In the genomic region with DNA sequence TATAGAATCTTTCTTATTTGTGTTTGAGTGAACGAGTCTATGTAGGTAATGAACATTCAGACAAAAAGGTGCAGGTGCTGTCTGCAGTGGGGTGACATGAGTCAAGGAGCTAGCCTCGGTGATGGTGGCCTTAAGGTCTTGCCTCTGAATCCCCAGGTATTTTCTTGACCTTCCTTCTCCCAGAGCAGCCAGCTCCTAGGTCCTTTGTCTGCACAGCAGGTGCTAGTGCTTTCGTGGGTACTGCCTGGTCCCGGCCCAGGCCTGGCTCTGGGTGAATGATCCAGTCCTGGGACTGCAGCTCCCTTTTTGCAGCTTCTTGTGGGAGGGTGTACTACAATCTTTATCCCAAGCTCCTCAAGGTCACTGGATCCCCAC, we compare ENCODE assay signal across 14 cellular contexts. TPM values are rescaled to one million over a fixed set of nuclear protein-coding genes. Genes with fewer than 3 reads are reported as not detected.
A peak's percentile ranks its signal among the peaks of the same experiment; 100 is the strongest.
DNase-seq lines count a peak whose midpoint lies in the region; ATAC-seq and TF ChIP-seq lines count a peak whose summit lies in the region.
"Had no signal": no experiment of that assay in that cellular context is flagged by ENCODE, and none has a peak within 500 bp of the region (broad histone marks: within the 10 kb centered on the region; RNA-seq: fewer than 3 reads in every experiment).

No MANE protein-coding gene starts in this region.

- no peaks in the 10 kb centered on the region for H3K36me3 ChIP-seq in CD4-positive, CD25-positive, alpha-beta regulatory T cell (ENCODE audit: control insufficient read depth, insufficient read depth, low read length)
- H3K36me3 ChIP-seq in RWPE2 (ENCODE audit: low read depth) (no peaks in the 10 kb centered on the region), left ventricle myocardium inferior (peaks cover 6% of the 10 kb centered on the region), ovary (no peaks in the 10 kb centered on the region)

- no peaks in the 10 kb centered on the region for H3K9me3 ChIP-seq in CD4-positive, CD25-positive, alpha-beta regulatory T cell (ENCODE audit: control insufficient read depth in 2 of 2, low read length in 2 of 2)
- H3K9me3 ChIP-seq in RWPE2 (ENCODE audit: severe bottlenecking) (no peaks in the 10 kb centered on the region), left ventricle myocardium inferior (replicated peaks) (no peaks in the 10 kb centered on the region), ovary (no peaks in the 10 kb centered on the region)

- TF ChIP-seq EP300 in ovary (IDR thresholded peaks at IDR 0.05): no peak

- no peak for ATAC-seq in CD4-positive, CD25-positive, alpha-beta regulatory T cell (ENCODE audit: low read depth in 2 of 2)
- ATAC-seq in RWPE2 (ENCODE audit: low read depth): no peak
- ATAC-seq in HG02571 (IDR thresholded peaks at IDR 0.05; ENCODE audit: unreplicated experiment): no peak

- no peak for TF ChIP-seq POLR2A in ovary (IDR thresholded peaks at IDR 0.05)

- 63 to 85% (median 84%) methylated on average over 4 of the region's 4 CpGs for WGBS in ovary, 3 donors

- TF ChIP-seq CTCF in RWPE2 (IDR thresholded peaks at IDR 0.05; ENCODE audit: poor library complexity, severe bottlenecking) (no peak), left ventricle myocardium inferior (IDR thresholded peaks at IDR 0.05; ENCODE audit: borderline replicate concordance) (no peak), osteocyte (IDR thresholded peaks at IDR 0.05) (no peak), ovary (IDR thresholded peaks at IDR 0.05) (no peak)

- peaks cover 33% of the 10 kb centered on the region for H3K27me3 Mint-ChIP-seq in CD4-positive, CD25-positive, alpha-beta regulatory T cell
- no peaks in the 10 kb centered on the region for H3K27me3 Mint-ChIP-seq in osteocyte (ENCODE audit: unreplicated experiment)

- H3K4me1 ChIP-seq in CD4-positive, CD25-positive, alpha-beta regulatory T cell (ENCODE audit: control insufficient read depth, insufficient read depth, low read length, poor library complexity, severe bottlenecking): peaks cover 27% of the 10 kb centered on the region
- no peaks in the 10 kb centered on the region for H3K4me1 ChIP-seq in RWPE2 (ENCODE audit: insufficient read depth, poor library complexity, severe bottlenecking)
- peaks cover 78% of the 10 kb centered on the region for H3K4me1 ChIP-seq in left ventricle myocardium inferior
- peaks cover 13% of the 10 kb centered on the region for H3K4me1 ChIP-seq in ovary (ENCODE audit: insufficient read depth)

- H3K27me3 ChIP-seq in CD4-positive, CD25-positive, alpha-beta regulatory T cell (ENCODE audit: control insufficient read depth, insufficient read depth, low read length): no peaks in the 10 kb centered on the region
- H3K27me3 ChIP-seq in RWPE2 (ENCODE audit: insufficient read depth, poor library complexity, severe bottlenecking): peaks cover under 1% of the 10 kb centered on the region
- no peaks in the 10 kb centered on the region for H3K27me3 ChIP-seq in left ventricle myocardium inferior (ENCODE audit: low read depth)
- no peaks in the 10 kb centered on the region for H3K27me3 ChIP-seq in ovary

- H3K27ac ChIP-seq in CD4-positive, CD25-positive, alpha-beta regulatory T cell (ENCODE audit: insufficient read depth, low read length, poor library complexity, severe bottlenecking): peak overlapping the region; percentile 71
- H3K27ac ChIP-seq in RWPE2 (ENCODE audit: poor library complexity, severe bottlenecking) (no peak overlapping the region), left ventricle myocardium inferior (replicated peaks) (peak overlapping the region; percentile 81), ovary (no peak overlapping the region)

- no peaks in the 10 kb centered on the region for H3K9me3 Mint-ChIP-seq in CD4-positive, CD25-positive, alpha-beta regulatory T cell
- H3K9me3 Mint-ChIP-seq in osteocyte (ENCODE audit: unreplicated experiment): no peaks in the 10 kb centered on the region
- H3K9me3 Mint-ChIP-seq: stimulated activated naive CD8-positive, alpha-beta T cell treated with anti-CD3 and anti-CD28 coated beads, Interleukin-15, amount 100 ng/mL, for 72 hours had no signal

- DNase-seq in CD4-positive, CD25-positive, alpha-beta regulatory T cell: no peak
- DNase-seq in RWPE2 (ENCODE audit: low spot score) (peak; percentile 42), left ventricle myocardium inferior (no peak), osteocyte (ENCODE audit: extremely low spot score, unreplicated experiment) (peak; percentile 71), ovary (no peak), DMS153 (lab: John Stamatoyannopoulos, UW) (no peak)
- no peak for DNase-seq in central memory CD4-positive, alpha-beta T cell
- DNase-seq: glutamatergic neuron, NCI-H1417 treated with DMSO at 0.1 percent for 48 hours, NCI-H524 treated with DMSO at 0.1 percent for 48 hours had no signal

- no peak overlapping the region for H3K4me3 Mint-ChIP-seq in CD4-positive, CD25-positive, alpha-beta regulatory T cell
- H3K4me3 Mint-ChIP-seq in osteocyte (ENCODE audit: unreplicated experiment): no peak overlapping the region

- intact Hi-C loops in left ventricle myocardium inferior (cut with micrococcal nuclease) (no loop called here), ovary (cut with DNase I) (no loop called here)

- peaks cover 0 to 28% (median 15%) of the 10 kb centered on the region in 4 donors for H3K4me1 Mint-ChIP-seq in CD4-positive, CD25-positive, alpha-beta regulatory T cell
- H3K4me1 Mint-ChIP-seq in osteocyte (ENCODE audit: unreplicated experiment): peaks cover 21% of the 10 kb centered on the region

- H3K4me3 ChIP-seq in CD4-positive, CD25-positive, alpha-beta regulatory T cell (ENCODE audit: low read depth, low read length): no peak overlapping the region
- no peak overlapping the region for H3K4me3 ChIP-seq in RWPE2 (ENCODE audit: severe bottlenecking)
- H3K4me3 ChIP-seq in left ventricle myocardium inferior: no peak overlapping the region
- no peak overlapping the region for H3K4me3 ChIP-seq in ovary

- H3K27ac Mint-ChIP-seq in CD4-positive, CD25-positive, alpha-beta regulatory T cell: peak overlapping the region in 1 of 3 donors; percentile 85
- no peak overlapping the region for H3K27ac Mint-ChIP-seq in osteocyte (ENCODE audit: unreplicated experiment)

- no peaks in the 10 kb centered on the region for H3K36me3 Mint-ChIP-seq in CD4-positive, CD25-positive, alpha-beta regulatory T cell
- H3K36me3 Mint-ChIP-seq in osteocyte (ENCODE audit: unreplicated experiment): peaks cover 3% of the 10 kb centered on the region

RNA-seq across cellular contexts. Expression of gene VASH1, which starts 6.4 kb away (rescaled TPM):
- total RNA-seq in CD4-positive, CD25-positive, alpha-beta regulatory T cell: 8.2 TPM
- polyA plus RNA-seq in CD4-positive, CD25-positive, alpha-beta regulatory T cell: 1 to 10 TPM in 2 of 4 donors, under 1 TPM in 2; 0.16 to 1.4 (median 0.87) TPM
- 12.4 TPM for total RNA-seq in left ventricle myocardium inferior
- total RNA-seq in osteocyte: 18.9 and 19.5 TPM in 2 replicates
- total RNA-seq in ovary: 10 to 100 TPM in 5 of 7 donors, 1 to 10 TPM in 2; 5.1 to 23.8 (median 16.7) TPM
- 10 to 100 TPM; 10.9 to 21.6 TPM for polyA plus RNA-seq in ovary

RNA-seq across cellular contexts. Expression of gene ANGEL1, which starts 45.0 kb away (rescaled TPM):
- 13.0 TPM for total RNA-seq in CD4-positive, CD25-positive, alpha-beta regulatory T cell
- polyA plus RNA-seq in CD4-positive, CD25-positive, alpha-beta regulatory T cell: 10 to 100 TPM; 17.2 to 23.4 (median 20.4) TPM
- total RNA-seq in left ventricle myocardium inferior: 9.3 TPM
- total RNA-seq in osteocyte: 18.7 and 19.7 TPM in 2 replicates
- 10 to 100 TPM; 13.9 to 24.4 (median 19.4) TPM for total RNA-seq in ovary
- polyA plus RNA-seq in ovary: 10 to 100 TPM; 13.8 to 26.0 TPM

RNA-seq across cellular contexts. Expression of gene LRRC74A, which starts 58.5 kb away (rescaled TPM):
- not detected for total RNA-seq in CD4-positive, CD25-positive, alpha-beta regulatory T cell
- polyA plus RNA-seq in CD4-positive, CD25-positive, alpha-beta regulatory T cell: not detected
- total RNA-seq in left ventricle myocardium inferior: not detected
- total RNA-seq in osteocyte: not detected in 2 replicates
- total RNA-seq in ovary: under 1 TPM in 1 of 7 donors, not detected in 6; 0.12 TPM
- under 1 TPM in 1 of 2 donors, not detected in 1; 0.10 TPM for polyA plus RNA-seq in ovary
- total RNA-seq: left colon had no signal
- polyA plus RNA-seq: BJ had no signal

Comparison
In these comparisons a context has a peak if more than half of its experiments do, and no peak if none do; other contexts are left out.
1. DNase-seq: peak in RWPE2 (single experiment) and osteocyte (single experiment); none in CD4-positive, CD25-positive, alpha-beta regulatory T cell (0 of 3), left ventricle myocardium inferior (single experiment), ovary (0 of 5), central memory CD4-positive, alpha-beta T cell (single experiment) and DMS153 (single experiment).
2. H3K27ac ChIP-seq: peak in CD4-positive, CD25-positive, alpha-beta regulatory T cell (single experiment) and left ventricle myocardium inferior (single experiment); none in RWPE2 (single experiment) and ovary (0 of 2).